25 cellular contexts compared by ENCODE assay signal in genomic region chr19:29004796-29005195, GRCh38.
"Had no signal": no experiment of that assay in that cellular context is flagged by ENCODE, and none has a peak within 500 bp of the region (broad histone marks: within the 10 kb centered on the region; RNA-seq: fewer than 3 reads in every experiment).

No MANE protein-coding gene starts in this region.

- FAIRE-seq: islet of Langerhans, small intestine had no signal

- H3K27ac ChIP-seq: heart left ventricle, left ventricle myocardium inferior, ovary, prostate gland, stomach, testis, thyroid gland had no signal

- H3K4me3 ChIP-seq: heart left ventricle, left ventricle myocardium inferior, lung, ovary, prostate gland, stomach, testis, thyroid gland had no signal

- ATAC-seq: naive thymus-derived CD4-positive, alpha-beta T cell; natural killer cell treated with Interleukin-12 subunit alpha and Interleukin-12 subunit beta and Interleukin-15 and Interleukin-18, amount 100 ng/mL, for 72 hours; right cardiac atrium; sciatic nerve; stimulated activated naive B cell treated with anti-CD40 and anti-IgM and Interleukin-4, amounts not matched to agents 10 μg/mL and 1 μg/mL and 100 μg/mL, for 72 hours; stimulated activated naive CD8-positive, alpha-beta T cell treated with anti-CD3 and anti-CD28 coated beads, Interleukin-15, Interleukin-2, amounts not matched to agents 100 U/mL and 50 U/mL, for 24 hours had no signal

- H3K27me3 ChIP-seq: ovary, testis, thyroid gland had no signal

- H3K4me1 ChIP-seq: prostate gland, stomach had no signal

- H3K36me3 ChIP-seq: heart left ventricle, left ventricle myocardium inferior, ovary, prostate gland, stomach, thyroid gland had no signal

- H3K9me3 ChIP-seq: heart left ventricle, left ventricle myocardium inferior, ovary, prostate gland, stomach, testis, thyroid gland had no signal

- DNase-seq: glutamatergic neuron; heart left ventricle; hypothalamus; immature natural killer cell; left ventricle myocardium inferior; mesendoderm; naive thymus-derived CD4-positive, alpha-beta T cell; ovary; right cardiac atrium; small intestine; stimulated activated CD4-positive, alpha-beta T cell treated with anti-CD3 and anti-CD28 coated beads, Interleukin-1b, Interleukin-23, amount 100 ng/mL, for 48 hours; stimulated activated CD4-positive, alpha-beta T cell treated with anti-CD3 and anti-CD28 coated beads, Interleukin-2, amount 100 ng/mL, for 48 hours; stimulated activated CD4-positive, alpha-beta T cell treated with anti-CD3 and anti-CD28 coated beads, Interleukin-4, amount 100 ng/mL, for 4 hours; stimulated activated CD8-positive, alpha-beta memory T cell treated with anti-CD3 and anti-CD28 coated beads, Interleukin-4, amount 100 ng/mL, for 48 hours; stimulated activated naive B cell treated with anti-CD40 and anti-IgM and Interleukin-4, amounts not matched to agents 10 μg/mL and 1 μg/mL and 100 μg/mL, for 72 hours; stimulated activated naive CD8-positive, alpha-beta T cell treated with anti-CD3 and anti-CD28 coated beads, Interleukin-15, Interleukin-2, amounts not matched to agents 100 U/mL and 50 U/mL, for 24 hours; stomach; testis; thyroid gland; trophoblast cell had no signal
